ENCODE assay signal across 24 cellular contexts in genomic region chr9:92725266-92725545, GRCh38. TPM values are rescaled to one million over a fixed set of nuclear protein-coding genes. Genes with fewer than 3 reads are reported as not detected.
DNase-seq lines count a peak whose midpoint lies in the region; ATAC-seq and TF ChIP-seq lines count a peak whose summit lies in the region.
"Had no signal": no experiment of that assay in that cellular context is flagged by ENCODE, and none has a peak within 500 bp of the region (broad histone marks: within the 10 kb centered on the region; RNA-seq: fewer than 3 reads in every experiment).

No MANE protein-coding gene starts in this region.

- 76 to 83% methylated on average over 4 of the region's 4 CpGs for WGBS in esophagus, 2 donors

- H3K27ac ChIP-seq in RWPE2 (ENCODE audit: poor library complexity, severe bottlenecking) (peak overlapping the region; percentile 86), esophagus (ENCODE audit: low read depth in 2 of 2, low read length in 1 of 2) (peak overlapping the region; percentile 86 to 91), skin epidermis (peak overlapping the region in 12 of 21 experiments; percentile 32 to 90 (median 71)), right atrium auricular region (no peak overlapping the region)
- H3K27ac ChIP-seq: body of pancreas, C4-2B, SK-N-MC had no signal

- peak; percentile 12 for DNase-seq in D341Med (ENCODE audit: low spot score)
- DNase-seq in RWPE2 (ENCODE audit: low spot score) = no peak
- DNase-seq in right atrium auricular region (ENCODE audit: low spot score) = no peak
- no peak for DNase-seq in hepatic stellate cell (ENCODE audit: low spot score)
- DNase-seq in DMS53 (lab: John Stamatoyannopoulos, UW) = no peak
- DNase-seq: activated CD4-positive, CD25-positive, alpha-beta regulatory T cell; activated naive CD8-positive, alpha-beta T cell treated with anti-CD3 and anti-CD28 coated beads, Interleukin-2, amount 50 U/mL, for 24 hours; Calu3; effector memory CD4-positive, alpha-beta T cell; HCEC 1CT; mammary epithelial cell; MM.1S; naive thymus-derived CD4-positive, alpha-beta T cell; NCI-H1436; occipital lobe; retina; stimulated activated naive CD8-positive, alpha-beta T cell treated with anti-CD3 and anti-CD28 coated beads, Interleukin-15, amount 100 ng/mL, for 72 hours; T-helper 9 cell had no signal

- H3K4me3 ChIP-seq in RWPE2 (ENCODE audit: severe bottlenecking) (no peak overlapping the region), esophagus (ENCODE audit: low read depth in 1 of 2, low read length in 2 of 2) (no peak overlapping the region), skin epidermis (no peak overlapping the region), right atrium auricular region (no peak overlapping the region)
- H3K4me3 ChIP-seq: body of pancreas, SK-N-MC, upper lobe of left lung had no signal

- H3K4me1 ChIP-seq in RWPE2 (ENCODE audit: insufficient read depth, poor library complexity, severe bottlenecking) (peaks cover 29% of the 10 kb centered on the region), esophagus (ENCODE audit: control insufficient read depth in 2 of 2, insufficient read depth in 2 of 2, low read length in 1 of 2) (peaks cover 8 to 47% of the 10 kb centered on the region in 2 donors), right atrium auricular region (peaks cover 0 to 27% of the 10 kb centered on the region in 2 donors)
- H3K4me1 ChIP-seq: body of pancreas had no signal

- H3K36me3 ChIP-seq in RWPE2 (ENCODE audit: low read depth) = peaks cover 25% of the 10 kb centered on the region
- peaks cover 8 to 61% of the 10 kb centered on the region in 2 donors for H3K36me3 ChIP-seq in esophagus (ENCODE audit: control insufficient read depth in 2 of 2, insufficient read depth in 2 of 2, low read length in 1 of 2)
- H3K36me3 ChIP-seq in right atrium auricular region = peaks cover 40% of the 10 kb centered on the region

- H3K27me3 ChIP-seq in RWPE2 (ENCODE audit: insufficient read depth, poor library complexity, severe bottlenecking) (no peaks in the 10 kb centered on the region), esophagus (ENCODE audit: control insufficient read depth in 1 of 2, insufficient read depth in 2 of 2, low read length in 2 of 2) (no peaks in the 10 kb centered on the region), right atrium auricular region (no peaks in the 10 kb centered on the region)
- H3K27me3 ChIP-seq: body of pancreas, upper lobe of left lung had no signal

- no peak for ATAC-seq in RWPE2 (ENCODE audit: low read depth)
- ATAC-seq: activated naive CD8-positive, alpha-beta T cell treated with anti-CD3 and anti-CD28 coated beads, Interleukin-2, amount 50 U/mL, for 24 hours; body of pancreas; naive thymus-derived CD4-positive, alpha-beta T cell; stimulated activated naive CD8-positive, alpha-beta T cell treated with anti-CD3 and anti-CD28 coated beads, Interleukin-15, amount 100 ng/mL, for 72 hours had no signal

- TF ChIP-seq CTCF in RWPE2 (IDR thresholded peaks at IDR 0.05; ENCODE audit: poor library complexity, severe bottlenecking) (no peak), right atrium auricular region (IDR thresholded peaks at IDR 0.05) (no peak)

- H3K9me3 ChIP-seq in RWPE2 (ENCODE audit: severe bottlenecking) = no peaks in the 10 kb centered on the region
- no peaks in the 10 kb centered on the region for H3K9me3 ChIP-seq in esophagus (ENCODE audit: control insufficient read depth in 2 of 2, insufficient read depth in 1 of 2, low read depth in 1 of 2, low read length in 1 of 2)
- H3K9me3 ChIP-seq in right atrium auricular region = no peaks in the 10 kb centered on the region
- H3K9me3 ChIP-seq: body of pancreas, upper lobe of left lung had no signal

RNA-seq across cellular contexts. Expression of gene BICD2, which starts 39.4 kb away (rescaled TPM):
- polyA plus RNA-seq in esophagus = 10 to 100 TPM; 30.9 to 41.1 TPM
- 10 to 100 TPM; 32.2 to 40.4 TPM for total RNA-seq in right atrium auricular region

RNA-seq across cellular contexts. Expression of gene IPPK, which starts 55.3 kb away (rescaled TPM):
- 10 to 100 TPM; 18.7 to 41.1 TPM for polyA plus RNA-seq in esophagus
- total RNA-seq in right atrium auricular region = 10 to 100 TPM in 1 of 2 donors, 1 to 10 TPM in 1; 8.9 to 13.1 TPM

Comparison
In these comparisons a context has a peak if more than half of its experiments do, and no peak if none do; other contexts are left out.
1. H3K27ac ChIP-seq: peak in RWPE2 (single experiment), esophagus (2 of 2) and skin epidermis (12 of 21); none in right atrium auricular region (0 of 2).